Comparison of ENCODE assay signal across 15 cellular contexts in genomic region chr2:41926614-41927580, GRCh38.
DNase-seq lines count a peak whose midpoint lies in the region; ATAC-seq, FAIRE-seq and TF ChIP-seq lines count a peak whose summit lies in the region.
"Had no signal": no experiment of that assay in that cellular context is flagged by ENCODE, and none has a peak within 500 bp of the region (broad histone marks: within the 10 kb centered on the region; RNA-seq: fewer than 3 reads in every experiment).

No MANE protein-coding gene starts in this region.

- TF ChIP-seq CTCF in fibroblast of villous mesenchyme (IDR thresholded peaks at IDR 0.05; ENCODE audit: insufficient read depth, low read depth, low read length) (no peak), testis (IDR thresholded peaks at IDR 0.05) (no peak)

- H3K27me3 ChIP-seq in muscle layer of colon (ENCODE audit: control insufficient read depth in 1 of 2, insufficient read depth in 2 of 2, low read length in 2 of 2) (no peaks in the 10 kb centered on the region), testis (no peaks in the 10 kb centered on the region)

- intact Hi-C loops in testis (cut with DNase I; ENCODE audit: low total_unique reads), result loop anchor here (5.0 kb wide), 1 partner anchor 130 kb away; no protein-coding TSS in a partner anchor

- WGBS in testis, 2 donors, result 36 to 40% methylated on average over 6 to 8 of the region's 8 CpGs

- TF ChIP-seq POLR2A in testis (IDR thresholded peaks at IDR 0.05), result no peak

- H3K9ac ChIP-seq in muscle layer of colon (ENCODE audit: low read length), result no peak overlapping the region

- H3K4me1 ChIP-seq in muscle layer of colon (ENCODE audit: insufficient read depth, low read length) (peaks cover 67% of the 10 kb centered on the region), testis (peaks cover 56% of the 10 kb centered on the region)

- H3K4me3 ChIP-seq in fibroblast of villous mesenchyme (ENCODE audit: low read depth, low read length) (no peak overlapping the region), muscle layer of colon (ENCODE audit: low read depth in 1 of 2, low read length in 2 of 2) (no peak overlapping the region), testis (no peak overlapping the region)

- ATAC-seq in HG03354 (IDR thresholded peaks at IDR 0.05; ENCODE audit: poor library complexity, severe bottlenecking, unreplicated experiment), result no peak
- no peak for ATAC-seq in HG03469 (IDR thresholded peaks at IDR 0.05; ENCODE audit: unreplicated experiment)
- ATAC-seq: naive thymus-derived CD8-positive, alpha-beta T cell; stimulated activated memory B cell treated with anti-CD40 and anti-IgM and Interleukin-4, amounts not matched to agents 10 μg/mL and 1 μg/mL and 100 μg/mL, for 72 hours had no signal

- H3K36me3 ChIP-seq in muscle layer of colon (ENCODE audit: insufficient read depth, low read length) (no peaks in the 10 kb centered on the region), testis (ENCODE audit: low read depth, missing control alignments) (no peaks in the 10 kb centered on the region)

- FAIRE-seq in RCC 7860 (lab: Jason Lieb, UNC), result no peak
- FAIRE-seq: G401.6 had no signal

- H3K27ac ChIP-seq in muscle layer of colon (ENCODE audit: low read depth, low read length), result peak overlapping the region; percentile 45
- peak overlapping the region; percentile 58 to 78 for H3K27ac ChIP-seq in testis
- H3K27ac ChIP-seq: VCaP had no signal

- peak; percentile 49 for DNase-seq in RCC 7860 (ENCODE audit: low spot score)
- peak; percentile 95 for DNase-seq in fibroblast of villous mesenchyme (ENCODE audit: low read depth)
- DNase-seq in testis, result no peak
- no peak for DNase-seq in T-helper 2 cell
- DNase-seq in SKM-1 treated with dmso at 0.1 percent for 144 hours (lab: John Stamatoyannopoulos, UW; ENCODE audit: unreplicated experiment), result no peak
- DNase-seq: CD4-positive, alpha-beta memory T cell; naive thymus-derived CD8-positive, alpha-beta T cell; NCI-H1930; NCI-H774 had no signal

- H3K9me3 ChIP-seq in muscle layer of colon (ENCODE audit: low read length), result no peaks in the 10 kb centered on the region
- H3K9me3 ChIP-seq in testis, result no peaks in the 10 kb centered on the region

Comparison
In these comparisons a context has a peak if more than half of its experiments do, and no peak if none do; other contexts are left out.
1. DNase-seq: peak in RCC 7860 (single experiment) and fibroblast of villous mesenchyme (single experiment); none in testis (single experiment), T-helper 2 cell (0 of 5) and SKM-1 treated with dmso at 0.1 percent for 144 hours (single experiment).